Comparison of ENCODE assay signal across 24 cellular contexts in the genomic region with DNA sequence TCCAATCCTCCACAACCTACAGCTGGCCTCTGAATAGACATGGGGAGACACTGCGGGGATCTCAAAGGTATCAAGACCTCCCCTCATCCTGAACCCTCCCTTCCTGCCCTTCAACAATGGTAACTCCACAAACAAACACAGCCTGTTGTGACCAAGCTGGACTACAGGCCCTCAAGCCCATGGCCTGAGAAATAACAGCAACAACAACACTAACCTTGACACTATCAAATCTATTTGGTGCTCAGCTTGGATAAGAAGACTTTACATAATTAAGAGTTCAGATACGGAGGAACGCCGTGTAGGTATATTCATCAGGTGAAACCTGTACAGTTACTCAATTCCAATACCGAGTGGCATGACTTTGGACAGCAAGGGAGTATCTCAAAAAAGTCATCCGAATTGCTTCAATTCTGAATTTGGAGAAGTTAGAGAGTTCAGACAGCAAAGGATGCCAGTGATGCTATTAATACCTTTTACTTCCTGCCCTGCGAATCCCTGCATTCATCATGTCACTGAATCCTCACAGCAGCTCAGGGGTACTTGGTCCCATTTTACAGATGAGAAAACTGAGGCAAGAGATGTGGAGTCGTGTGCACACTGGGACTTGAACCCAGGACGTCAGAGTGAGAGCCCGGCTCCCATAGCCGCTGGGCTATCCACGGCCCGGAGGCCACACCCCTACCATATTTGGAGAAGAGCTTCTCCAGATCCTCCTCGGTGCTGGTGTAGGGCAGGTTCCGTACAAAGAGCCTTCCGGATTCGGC.
"Had no signal": no experiment of that assay in that cellular context is flagged by ENCODE, and none has a peak within 500 bp of the region (broad histone marks: within the 10 kb centered on the region; RNA-seq: fewer than 3 reads in every experiment).

No MANE protein-coding gene starts in this region.

- FAIRE-seq: endothelial cell of umbilical vein, frontal cortex, islet of Langerhans, keratinocyte had no signal

- H3K27ac Mint-ChIP-seq: mesothelial cell of epicardium had no signal

- H3K4me1 ChIP-seq: colonic mucosa, esophagus muscularis mucosa, foreskin keratinocyte, gastroesophageal sphincter, heart right ventricle, left lung, lower lobe of right lung had no signal

- H3K9me3 ChIP-seq: colonic mucosa, esophagus muscularis mucosa, gastroesophageal sphincter, heart right ventricle, left lung, lower lobe of right lung, mucosa of descending colon had no signal

- DNase-seq: colonic mucosa; cortex of kidney; dermis blood vessel endothelial cell; dorsolateral prefrontal cortex; effector CD4-positive, alpha-beta T cell; effector memory CD4-positive, alpha-beta T cell; foreskin keratinocyte; heart right ventricle; hippocampal formation; left cardiac atrium; left lung; left ventricle myocardium superior; lower lobe of right lung; mesenchymal stem cell; mucosa of descending colon; naive B cell; naive thymus-derived CD8-positive, alpha-beta T cell had no signal

- H3K4me3 ChIP-seq: colonic mucosa, dorsolateral prefrontal cortex, esophagus muscularis mucosa, gastroesophageal sphincter, heart right ventricle, left lung, lower lobe of right lung, mucosa of descending colon had no signal

- H3K27ac ChIP-seq: colonic mucosa, dorsolateral prefrontal cortex, esophagus muscularis mucosa, foreskin keratinocyte, gastroesophageal sphincter, heart right ventricle, left lung, lower lobe of right lung had no signal

- H3K9me3 Mint-ChIP-seq: mesothelial cell of epicardium; naive B cell; naive thymus-derived CD8-positive, alpha-beta T cell had no signal

- H3K4me3 Mint-ChIP-seq: mesothelial cell of epicardium; naive thymus-derived CD8-positive, alpha-beta T cell had no signal

- H3K27me3 Mint-ChIP-seq: naive B cell; naive thymus-derived CD8-positive, alpha-beta T cell had no signal

- ATAC-seq: foreskin keratinocyte; gastroesophageal sphincter; heart right ventricle; left cardiac atrium; left lung; left ventricle myocardium superior; lower lobe of right lung; mucosa of descending colon; naive thymus-derived CD8-positive, alpha-beta T cell had no signal

- H3K4me1 Mint-ChIP-seq: mesothelial cell of epicardium; naive thymus-derived CD8-positive, alpha-beta T cell had no signal
